ENCODE assay signal across 8 cellular contexts in genomic region chr20:3471397-3472021, GRCh38. TPM values are rescaled to one million over a fixed set of nuclear protein-coding genes. Genes with fewer than 3 reads are reported as not detected.
DNase-seq lines count a peak whose midpoint lies in the region; ATAC-seq, FAIRE-seq and TF ChIP-seq lines count a peak whose summit lies in the region.

No MANE protein-coding gene starts in this region.

- no peak for TF ChIP-seq EP300 in A549 (IDR thresholded peaks at IDR 0.05)

- H3K4me1 ChIP-seq in A549: peaks cover 23% of the 10 kb centered on the region
- peaks cover 11% of the 10 kb centered on the region for H3K4me1 ChIP-seq in Panc1 (ENCODE audit: control insufficient read depth, insufficient read depth, low read length)
- H3K4me1 ChIP-seq in osteoblast (ENCODE audit: insufficient read depth, low read length): peaks cover 14% of the 10 kb centered on the region

- H3K4me3 ChIP-seq in A549 (peak overlapping the region; percentile 80), Panc1 (ENCODE audit: low read depth in 2 of 2, low read length in 2 of 2) (peak overlapping the region; percentile 61 to 89), epithelial cell of proximal tubule (ENCODE audit: low read depth, low read length) (peak overlapping the region; percentile 62), osteoblast (ENCODE audit: insufficient read depth, low read length) (peak overlapping the region; percentile 93)

- WGBS in A549 (ENCODE audit: missing lambda C conversion rate): 7% methylated on average over 30 of the region's 30 CpGs

- TF ChIP-seq CTCF in A549 (IDR thresholded peaks at IDR 0.05): no peak
- TF ChIP-seq CTCF in Panc1 (IDR thresholded peaks at IDR 0.05): no peak
- no peak for TF ChIP-seq CTCF in epithelial cell of proximal tubule (conservative IDR thresholded peaks at IDR 0.05; ENCODE audit: low read depth, low read length)
- TF ChIP-seq CTCF in osteoblast (IDR thresholded peaks at IDR 0.05; ENCODE audit: extremely low read depth, low read depth, low read length): no peak

- in situ Hi-C loops in Panc1 (cut with HindIII; ENCODE audit: low pct_unique_long_range_greater_than_20kb, low sequenced_read_pairs): no loop called here

- CTCF ChIA-PET in A549 (lab: Yijun Ruan, JAX) (no interaction called here), Panc1 (lab: Charles Lee) (no interaction called here)

- H3K9me3 ChIP-seq in A549: no peaks in the 10 kb centered on the region
- no peaks in the 10 kb centered on the region for H3K9me3 ChIP-seq in Panc1 (ENCODE audit: control insufficient read depth, insufficient read depth, low read depth, low read length)
- H3K9me3 ChIP-seq in osteoblast (ENCODE audit: low read depth, low read length): no peaks in the 10 kb centered on the region

- TF ChIP-seq RAD21 in A549 (conservative IDR thresholded peaks at IDR 0.05 in 1 of 2, IDR thresholded peaks at IDR 0.05 in 1 of 2): no peak

- H3K4me2 ChIP-seq in A549 (peak overlapping the region; percentile 98), osteoblast (ENCODE audit: insufficient read depth, low read length) (peak overlapping the region; percentile 100)

- peaks cover 28% of the 10 kb centered on the region for H4K20me1 ChIP-seq in osteoblast (ENCODE audit: insufficient read depth, low read length)

- intact Hi-C loops in Panc1 (cut with micrococcal nuclease; ENCODE audit: unreplicated experiment): no loop called here

- no peak for FAIRE-seq in A549 (lab: Jason Lieb, UNC)

- no peak for DNase-seq in A549 (ENCODE audit: low read depth in 1 of 2, low spot score in 1 of 2)
- no peak for DNase-seq in Panc1 (ENCODE audit: low read depth, low spot score)
- DNase-seq in epithelial cell of proximal tubule (ENCODE audit: low read depth): no peak
- peak; percentile 81 for DNase-seq in osteoblast (ENCODE audit: insufficient read length, low spot score, missing footprints)
- DNase-seq in NCI-H69 (lab: John Stamatoyannopoulos, UW): no peak

- peaks cover 3% of the 10 kb centered on the region; the same call in 1 of the 2 replicates for H3K36me3 ChIP-seq in Panc1 (ENCODE audit: control insufficient read depth, insufficient read depth, low read length)
- no peaks in the 10 kb centered on the region for H3K36me3 ChIP-seq in osteoblast (ENCODE audit: insufficient read depth, low read length)

- BruUV-seq in Panc1 (replicated peaks; lab: Mats Ljungman, UMichigan): no TSS peak

- no peak for TF ChIP-seq POLR2A in A549 (IDR thresholded peaks at IDR 0.05; ENCODE audit: low read length)

- POLR2A ChIA-PET in A549 (lab: Yijun Ruan, JAX) (no interaction called here), Panc1 (lab: Charles Lee) (no interaction called here)

- ATAC-seq in A549 (peak in 1 of 2 experiments; percentile 26; a peak in 5 of 6 replicates), GM19397 (IDR thresholded peaks at IDR 0.05; ENCODE audit: unreplicated experiment) (peak; percentile 31), Panc1 (peak; percentile 39), GM21390 (IDR thresholded peaks at IDR 0.05; ENCODE audit: unreplicated experiment) (no peak), GM21825 (IDR thresholded peaks at IDR 0.05; ENCODE audit: unreplicated experiment) (no peak)

- H3K27me3 ChIP-seq in Panc1 (ENCODE audit: control insufficient read depth, insufficient read depth, low read length) (no peaks in the 10 kb centered on the region), osteoblast (ENCODE audit: insufficient read depth, low read length) (peaks cover 7% of the 10 kb centered on the region)

- H3K79me2 ChIP-seq in osteoblast (ENCODE audit: insufficient read depth, low read length): peaks cover 52% of the 10 kb centered on the region

- H3K27ac ChIP-seq in A549 (peak overlapping the region; percentile 70 to 91), Panc1 (ENCODE audit: low read length) (peak overlapping the region; percentile 84), osteoblast (ENCODE audit: low read depth, low read length) (peak overlapping the region; percentile 87)

- H2AFZ ChIP-seq in osteoblast (ENCODE audit: low read length): peak overlapping the region; percentile 86

TF ChIP-seq in A549, 52 proteins besides CTCF, POLR2A, EP300 and RAD21:
- TF ChIP-seq, protein P1, sequence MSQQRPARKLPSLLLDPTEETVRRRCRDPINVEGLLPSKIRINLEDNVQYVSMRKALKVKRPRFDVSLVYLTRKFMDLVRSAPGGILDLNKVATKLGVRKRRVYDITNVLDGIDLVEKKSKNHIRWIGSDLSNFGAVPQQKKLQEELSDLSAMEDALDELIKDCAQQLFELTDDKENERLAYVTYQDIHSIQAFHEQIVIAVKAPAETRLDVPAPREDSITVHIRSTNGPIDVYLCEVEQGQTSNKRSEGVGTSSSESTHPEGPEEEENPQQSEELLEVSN (IDR thresholded peaks at IDR 0.05; ENCODE audit: borderline replicate concordance, low read depth): no peak
- TF ChIP-seq EHMT2 (IDR thresholded peaks at IDR 0.05; ENCODE audit: low read depth) (no peak), HOXB5 (CRISPR knock-in tag; IDR thresholded peaks at IDR 0.05) (no peak), POLR2AphosphoS2 (conservative IDR thresholded peaks at IDR 0.05; ENCODE audit: low read length) (no peak), ZNF302 (CRISPR knock-in tag; IDR thresholded peaks at IDR 0.05) (no peak), RCOR1 (IDR thresholded peaks at IDR 0.05; ENCODE audit: low read depth, low read length) (no peak)
- TF ChIP-seq, protein P2, sequence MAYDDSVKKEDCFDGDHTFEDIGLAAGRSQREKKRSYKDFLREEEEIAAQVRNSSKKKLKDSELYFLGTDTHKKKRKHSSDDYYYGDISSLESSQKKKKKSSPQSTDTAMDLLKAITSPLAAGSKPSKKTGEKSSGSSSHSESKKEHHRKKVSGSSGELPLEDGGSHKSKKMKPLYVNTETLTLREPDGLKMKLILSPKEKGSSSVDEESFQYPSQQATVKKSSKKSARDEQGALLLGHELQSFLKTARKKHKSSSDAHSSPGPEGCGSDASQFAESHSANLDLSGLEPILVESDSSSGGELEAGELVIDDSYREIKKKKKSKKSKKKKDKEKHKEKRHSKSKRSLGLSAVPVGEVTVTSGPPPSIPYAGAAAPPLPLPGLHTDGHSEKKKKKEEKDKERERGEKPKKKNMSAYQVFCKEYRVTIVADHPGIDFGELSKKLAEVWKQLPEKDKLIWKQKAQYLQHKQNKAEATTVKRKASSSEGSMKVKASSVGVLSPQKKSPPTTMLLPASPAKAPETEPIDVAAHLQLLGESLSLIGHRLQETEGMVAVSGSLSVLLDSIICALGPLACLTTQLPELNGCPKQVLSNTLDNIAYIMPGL (CRISPR knock-in tag; IDR thresholded peaks at IDR 0.05; ENCODE audit: borderline replicate concordance): no peak

RNA-seq across cellular contexts. Expression of gene ATRN, which starts 0.7 kb away (rescaled TPM):
- polyA plus RNA-seq in A549 (2011; rRNA removed) (58.7 and 67.1 TPM in 2 replicates), A549 (2017; fragmentation: RNase III; extraction: RNeasy Plus Mini Kit Qiagen cat#74134 plus additional on column Dnase treatment) (20.4 to 22.6 TPM (median 21.3 TPM) in 3 replicates)
- 13.9 and 18.3 TPM in 2 replicates for polyA plus RNA-seq in A549 (2012; cell fraction: cytosol; rRNA removed)
- 25.0 and 28.6 TPM in 2 replicates for polyA plus RNA-seq in A549 (2012; cell fraction: nucleus; rRNA removed)
- 108 and 130 TPM in 2 replicates for polyA minus RNA-seq in A549 (2011; rRNA and poly(A)+ RNA removed)
- total RNA-seq in Panc1 (2021; ENCODE audit: unreplicated experiment) (33.8 TPM), epithelial cell of proximal tubule (11.4 and 15.4 TPM in 2 replicates), osteoblast (43.3 and 48.1 TPM in 2 replicates)
- polyA plus RNA-seq in Panc1 (2012; ENCODE audit: insufficient read length): 22.9 TPM

Comparison
In these comparisons a context has a peak if more than half of its experiments do, and no peak if none do; other contexts are left out.
1. ATAC-seq: peak in GM19397 (single experiment) and Panc1 (single experiment); none in GM21390 (single experiment) and GM21825 (single experiment).
2. Peak in every context shown above with its lines, with median percentiles within 50 percentile points of each other: H3K27ac ChIP-seq and H3K4me3 ChIP-seq.